11 cellular contexts compared by ENCODE assay signal in genomic region chr18:63603772-63604171, GRCh38. TPM values are rescaled to one million over a fixed set of nuclear protein-coding genes. Genes with fewer than 3 reads are reported as not detected.
DNase-seq lines count a peak whose midpoint lies in the region; ATAC-seq lines count a peak whose summit lies in the region.
"Had no signal": no experiment of that assay in that cellular context is flagged by ENCODE, and none has a peak within 500 bp of the region (broad histone marks: within the 10 kb centered on the region; RNA-seq: fewer than 3 reads in every experiment).

No MANE protein-coding gene starts in this region.

- no peaks in the 10 kb centered on the region for H3K4me1 Mint-ChIP-seq in activated naive CD8-positive, alpha-beta T cell treated with anti-CD3 and anti-CD28 coated beads for 36 hours

- H3K36me3 Mint-ChIP-seq in activated naive CD8-positive, alpha-beta T cell treated with anti-CD3 and anti-CD28 coated beads for 36 hours, result no peaks in the 10 kb centered on the region

- H3K27me3 Mint-ChIP-seq in activated naive CD8-positive, alpha-beta T cell treated with anti-CD3 and anti-CD28 coated beads for 36 hours, result no peaks in the 10 kb centered on the region

- DNase-seq in iris pigment epithelial cell (ENCODE audit: low read depth), result peak; percentile 11
- DNase-seq in SKM-1 (lab: John Stamatoyannopoulos, UW; ENCODE audit: unreplicated experiment), result no peak
- no peak for DNase-seq in NCI-H1417 treated with DMSO at 0.1 percent for 48 hours (lab: John Stamatoyannopoulos, UW)
- DNase-seq in activated naive CD8-positive, alpha-beta T cell treated with anti-CD3 and anti-CD28 coated beads for 36 hours, result no peak
- no peak for DNase-seq in NCI-H82 treated with DMSO at 0.1 percent for 48 hours (lab: John Stamatoyannopoulos, UW; ENCODE audit: unreplicated experiment)
- DNase-seq: amniotic stem cell, NCI-H1105, T-helper 9 cell had no signal

- no peak overlapping the region for H3K4me3 Mint-ChIP-seq in activated naive CD8-positive, alpha-beta T cell treated with anti-CD3 and anti-CD28 coated beads for 36 hours

- ATAC-seq in GM18861 (IDR thresholded peaks at IDR 0.05; ENCODE audit: unreplicated experiment), result peak; percentile 97
- ATAC-seq in GM21825 (IDR thresholded peaks at IDR 0.05; ENCODE audit: unreplicated experiment), result peak; percentile 98
- peak; percentile 94 for ATAC-seq in HG03457 (IDR thresholded peaks at IDR 0.05; ENCODE audit: unreplicated experiment)

- H3K9me3 Mint-ChIP-seq in activated naive CD8-positive, alpha-beta T cell treated with anti-CD3 and anti-CD28 coated beads for 36 hours, result no peaks in the 10 kb centered on the region

- no peak overlapping the region for H3K27ac Mint-ChIP-seq in activated naive CD8-positive, alpha-beta T cell treated with anti-CD3 and anti-CD28 coated beads for 36 hours

RNA-seq across cellular contexts. Expression of gene SERPINB13, which starts 16.6 kb away (rescaled TPM):
- total RNA-seq in activated naive CD8-positive, alpha-beta T cell treated with anti-CD3 and anti-CD28 coated beads for 36 hours, result not detected

RNA-seq across cellular contexts. Expression of gene SERPINB4, which starts 40.3 kb away (rescaled TPM):
- not detected for total RNA-seq in activated naive CD8-positive, alpha-beta T cell treated with anti-CD3 and anti-CD28 coated beads for 36 hours

RNA-seq across cellular contexts. Expression of gene SERPINB3, which starts 57.9 kb away (rescaled TPM):
- total RNA-seq in activated naive CD8-positive, alpha-beta T cell treated with anti-CD3 and anti-CD28 coated beads for 36 hours, result not detected
